Comparison of ENCODE assay signal across 8 cellular contexts in genomic region chr11:128520886-128521696, GRCh38.
A peak's percentile ranks its signal among the peaks of the same experiment; 100 is the strongest.
DNase-seq lines count a peak whose midpoint lies in the region; ATAC-seq and TF ChIP-seq lines count a peak whose summit lies in the region.

No MANE protein-coding gene starts in this region.

- no peaks in the 10 kb centered on the region for H3K36me3 Mint-ChIP-seq in type B pancreatic cell

- intact Hi-C loops in heart left ventricle (cut with DNase I) (loop anchor here in 5 of 10 donors (5.0 to 10.0 kb wide), 4 partner anchors 39 to 226 kb away; no protein-coding TSS in a partner anchor), Right ventricle myocardium superior (cut with DNase I) (no loop called here), left lung (cut with DNase I) (no loop called here)

- peak overlapping the region; percentile 61 for H3K27ac Mint-ChIP-seq in type B pancreatic cell

- peaks cover 15 to 74% (median 50%) of the 10 kb centered on the region in 12 donors for H3K4me1 ChIP-seq in heart left ventricle
- peaks cover 12 to 72% of the 10 kb centered on the region in 2 donors for H3K4me1 ChIP-seq in left lung

- no peak for TF ChIP-seq CTCF in heart left ventricle (IDR thresholded peaks at IDR 0.05)
- TF ChIP-seq CTCF in left lung (IDR thresholded peaks at IDR 0.05) = no peak
- peak; percentile 34 for TF ChIP-seq CTCF in type B pancreatic cell (conservative IDR thresholded peaks at IDR 0.05)

- H3K4me1 Mint-ChIP-seq in type B pancreatic cell (ENCODE audit: unreplicated experiment) = peaks cover 56% of the 10 kb centered on the region

- TF ChIP-seq POLR2A in heart left ventricle (IDR thresholded peaks at IDR 0.05) = no peak

- H3K27me3 Mint-ChIP-seq in type B pancreatic cell = peaks cover 20% of the 10 kb centered on the region

- H3K9me3 ChIP-seq in heart left ventricle (no peaks in the 10 kb centered on the region), left lung (no peaks in the 10 kb centered on the region)

- DNase-seq in heart left ventricle = peak in 1 of 5 donors; percentile 27
- DNase-seq in Right ventricle myocardium superior = no peak
- no peak for DNase-seq in left lung
- no peak for DNase-seq in type B pancreatic cell (ENCODE audit: extremely low spot score, unreplicated experiment)
- no peak for DNase-seq in NCI-H82 (lab: John Stamatoyannopoulos, UW)
- no peak for DNase-seq in stimulated activated CD4-positive, alpha-beta T cell treated with anti-CD3 and anti-CD28 coated beads, Interleukin-15, amount 100 ng/mL, for 24 hours
- no peak for DNase-seq in H4 (ENCODE audit: low spot score)

- H3K4me3 Mint-ChIP-seq in type B pancreatic cell = peak overlapping the region; percentile 84

- H3K9me3 Mint-ChIP-seq in type B pancreatic cell = no peaks in the 10 kb centered on the region

- peak overlapping the region; percentile 94 to 98 (median 96) for H3K27ac ChIP-seq in heart left ventricle
- H3K27ac ChIP-seq in adipose tissue (ENCODE audit: low read depth, low read length) = peak overlapping the region; percentile 71
- H3K27ac ChIP-seq in left lung = peak overlapping the region; percentile 95 to 96

- peaks cover 0 to 8% (median 0%) of the 10 kb centered on the region in 9 donors for H3K36me3 ChIP-seq in heart left ventricle
- no peaks in the 10 kb centered on the region for H3K36me3 ChIP-seq in left lung

- H3K27me3 ChIP-seq in heart left ventricle (no peaks in the 10 kb centered on the region), left lung (no peaks in the 10 kb centered on the region)

- ATAC-seq in heart left ventricle (no peak), Right ventricle myocardium superior (ENCODE audit: poor library complexity) (no peak), left lung (no peak)

- H3K4me3 ChIP-seq in heart left ventricle (peak overlapping the region; percentile 63 to 93 (median 83)), left lung (peak overlapping the region; percentile 53 to 65)

- 2 to 8% (median 5%) methylated on average over 12 of the region's 12 CpGs for WGBS in heart left ventricle, 4 donors
- WGBS in adipose tissue, 3 donors = 7 to 14% (median 8%) methylated on average over 12 of the region's 12 CpGs
